Comparison of ENCODE assay signal across 7 cellular contexts in the genomic region with DNA sequence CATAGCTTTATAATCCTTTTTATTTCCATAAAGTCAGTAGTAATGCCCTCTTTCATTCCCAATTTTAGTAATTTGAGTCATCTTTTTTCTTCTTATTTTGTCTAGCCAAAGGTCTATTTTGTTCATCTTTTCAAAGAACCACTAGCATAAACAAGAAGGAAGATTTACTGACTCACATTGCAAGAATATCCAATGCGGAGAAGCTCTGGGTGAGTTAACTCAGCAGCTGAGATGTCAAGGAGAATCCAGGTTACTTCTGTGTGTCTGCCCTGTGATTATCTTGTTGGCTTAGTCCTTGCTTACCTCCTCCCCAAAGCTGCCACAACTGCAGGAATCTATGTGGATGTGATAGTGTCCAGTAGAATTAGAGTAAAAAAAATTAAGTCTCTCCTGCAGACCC.
"Had no signal": no experiment of that assay in that cellular context is flagged by ENCODE, and none has a peak within 500 bp of the region (broad histone marks: within the 10 kb centered on the region; RNA-seq: fewer than 3 reads in every experiment).

No MANE protein-coding gene starts in this region.

- ATAC-seq: K562 had no signal

- H3K9ac ChIP-seq: KMS-11 had no signal

- H3K4me3 ChIP-seq: K562 had no signal

- H3K27ac Mint-ChIP-seq: IgD-negative memory B cell had no signal

- H3K4me2 ChIP-seq: KMS-11 had no signal

- DNase-seq: KBM-7, KG1 had no signal

- FAIRE-seq: HTR-8/SVneo, K562 had no signal

- H3K27ac ChIP-seq: HL-60, KMS-11 had no signal

- H3K4me3 Mint-ChIP-seq: IgD-negative memory B cell had no signal

- H3K4me1 Mint-ChIP-seq: IgD-negative memory B cell had no signal
